Comparison of ENCODE assay signal across 15 cellular contexts in the genomic region with DNA sequence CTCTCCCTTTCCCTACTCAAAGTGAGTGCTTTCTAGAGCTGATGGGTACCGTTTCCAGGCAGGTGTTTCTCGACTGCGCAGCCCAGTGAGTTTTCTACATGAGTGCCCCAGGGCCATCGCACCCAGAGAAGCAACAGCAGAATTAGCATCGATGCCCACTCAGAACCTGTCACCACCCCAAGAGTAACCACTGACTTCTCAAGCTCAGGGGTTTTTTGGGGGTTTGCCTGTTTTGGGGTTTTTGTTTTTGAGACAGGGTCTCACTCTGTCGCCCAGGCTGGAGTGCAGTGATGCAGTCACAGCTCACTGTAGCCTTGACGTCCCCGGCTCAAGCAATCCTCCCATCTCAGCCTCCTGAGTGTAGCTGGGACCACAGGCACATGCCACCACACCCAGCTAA.
A peak's percentile ranks its signal among the peaks of the same experiment; 100 is the strongest.
DNase-seq lines count a peak whose midpoint lies in the region; ATAC-seq lines count a peak whose summit lies in the region.
"Had no signal": no experiment of that assay in that cellular context is flagged by ENCODE, and none has a peak within 500 bp of the region (broad histone marks: within the 10 kb centered on the region; RNA-seq: fewer than 3 reads in every experiment).

No MANE protein-coding gene starts in this region.

- no peak for DNase-seq in activated CD4-positive, CD25-positive, alpha-beta regulatory T cell treated with anti-CD3 and anti-CD28 coated beads, Interleukin-2, amount 50 U/mL, for 72 hours
- DNase-seq in stimulated activated effector memory CD8-positive, alpha-beta T cell treated with anti-CD3 and anti-CD28 coated beads, Interleukin-12 subunit alpha, Interleukin-12 subunit beta, amount 100 ng/mL, for 72 hours (ENCODE audit: low spot score in 2 of 2) = no peak
- DNase-seq in KG1 (lab: John Stamatoyannopoulos, UW) = no peak
- DNase-seq in activated effector memory CD4-positive, alpha-beta T cell treated with Interleukin-2 at 50 U/mL for 16 hours = no peak
- DNase-seq in activated CD4-positive, alpha-beta T cell treated with anti-CD3 and anti-CD28 coated beads, Interleukin-2, amount 50 U/mL, for 1 hour = no peak
- DNase-seq: activated CD8-positive, alpha-beta memory T cell treated with anti-CD3 and anti-CD28 coated beads, Interleukin-2, amount 50 U/mL, for 4 hours; NCI-H1092; NCI-H524; occipital lobe; spleen; upper lobe of right lung had no signal

- H3K4me3 Mint-ChIP-seq in stimulated activated effector memory CD8-positive, alpha-beta T cell treated with anti-CD3 and anti-CD28 coated beads, Interleukin-12 subunit alpha, Interleukin-12 subunit beta, amount 100 ng/mL, for 72 hours = no peak overlapping the region
- H3K4me3 Mint-ChIP-seq: GM23338 had no signal

- H3K36me3 Mint-ChIP-seq in stimulated activated effector memory CD8-positive, alpha-beta T cell treated with anti-CD3 and anti-CD28 coated beads, Interleukin-12 subunit alpha, Interleukin-12 subunit beta, amount 100 ng/mL, for 72 hours = no peaks in the 10 kb centered on the region

- peak; percentile 20 to 32 for ATAC-seq in activated CD4-positive, CD25-positive, alpha-beta regulatory T cell treated with anti-CD3 and anti-CD28 coated beads, Interleukin-2, amount 50 U/mL, for 24 hours
- ATAC-seq in GM21737 (IDR thresholded peaks at IDR 0.05; ENCODE audit: unreplicated experiment) (peak; percentile 79), HG03196 (IDR thresholded peaks at IDR 0.05; ENCODE audit: unreplicated experiment) (peak; percentile 59)
- peak; percentile 49 for ATAC-seq in stimulated activated effector memory CD8-positive, alpha-beta T cell treated with anti-CD3 and anti-CD28 coated beads, Interleukin-12 subunit alpha, Interleukin-12 subunit beta, amount 100 ng/mL, for 72 hours
- ATAC-seq: GM23338, upper lobe of right lung had no signal

- no peak overlapping the region for H3K27ac Mint-ChIP-seq in stimulated activated effector memory CD8-positive, alpha-beta T cell treated with anti-CD3 and anti-CD28 coated beads, Interleukin-12 subunit alpha, Interleukin-12 subunit beta, amount 100 ng/mL, for 72 hours
- H3K27ac Mint-ChIP-seq: GM23338 had no signal

- H3K9me3 Mint-ChIP-seq in stimulated activated effector memory CD8-positive, alpha-beta T cell treated with anti-CD3 and anti-CD28 coated beads, Interleukin-12 subunit alpha, Interleukin-12 subunit beta, amount 100 ng/mL, for 72 hours = no peaks in the 10 kb centered on the region
- H3K9me3 Mint-ChIP-seq: GM23338 had no signal

- peaks cover 5% of the 10 kb centered on the region for H3K4me1 Mint-ChIP-seq in stimulated activated effector memory CD8-positive, alpha-beta T cell treated with anti-CD3 and anti-CD28 coated beads, Interleukin-12 subunit alpha, Interleukin-12 subunit beta, amount 100 ng/mL, for 72 hours
- H3K4me1 Mint-ChIP-seq: GM23338 had no signal

Comparison
In these comparisons a context has a peak if more than half of its experiments do, and no peak if none do; other contexts are left out.
1. ATAC-seq: peak in every context shown above with its lines; median percentile 79 in GM21737; 59 in HG03196; 49 in stimulated activated effector memory CD8-positive, alpha-beta T cell treated with anti-CD3 and anti-CD28 coated beads, Interleukin-12 subunit alpha, Interleukin-12 subunit beta, amount 100 ng/mL, for 72 hours; 26 in activated CD4-positive, CD25-positive, alpha-beta regulatory T cell treated with anti-CD3 and anti-CD28 coated beads, Interleukin-2, amount 50 U/mL, for 24 hours.